Comparison of ENCODE assay signal across 1 cellular context in the genomic region with DNA sequence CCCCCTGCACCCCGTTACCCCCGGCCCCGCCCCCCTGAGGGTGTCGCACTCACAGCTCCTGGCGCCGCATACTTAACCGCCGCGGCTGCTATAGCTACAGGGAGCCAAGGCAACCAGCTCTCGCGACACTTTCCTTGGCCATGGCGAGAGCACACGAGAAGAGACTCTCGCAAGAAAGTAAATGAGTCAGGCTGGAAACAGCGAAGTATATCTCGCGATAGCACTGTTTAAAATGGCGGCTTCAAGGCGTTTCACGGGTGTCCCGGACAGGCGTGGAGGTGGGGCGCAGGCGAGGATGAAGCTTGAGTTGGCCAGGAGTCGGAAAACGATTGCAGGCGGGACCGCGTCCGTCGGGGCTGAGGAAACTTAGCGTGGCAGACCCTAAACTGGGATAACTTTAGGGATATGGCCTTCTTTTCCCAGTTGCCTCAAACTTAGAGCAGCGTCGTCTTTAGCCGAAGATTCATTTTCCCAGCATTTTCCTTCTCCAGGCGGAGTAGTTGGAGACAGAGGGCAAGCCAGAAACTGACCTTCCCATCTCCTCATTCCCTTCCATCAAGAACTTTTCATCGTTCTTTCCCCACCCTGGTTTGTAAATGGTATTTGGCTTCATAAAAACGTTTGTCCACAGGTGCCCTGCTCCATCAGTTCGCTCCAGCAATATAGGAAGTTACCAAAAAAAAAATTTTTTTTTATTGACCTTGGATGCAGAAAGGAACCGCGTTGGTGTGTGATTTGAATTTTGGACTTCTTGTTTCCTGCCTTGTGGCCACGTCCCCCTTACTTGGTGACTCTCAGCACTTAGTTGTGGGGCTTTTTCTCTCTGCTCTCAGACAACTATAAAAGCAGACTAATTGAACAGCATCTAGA.
A peak's percentile ranks its signal among the peaks of the same experiment; 100 is the strongest.
TF ChIP-seq lines count a peak whose summit lies in the region.

No MANE protein-coding gene starts in this region.

TF ChIP-seq in K562, 482 proteins besides CTCF, POLR2A, EP300 and RAD21 (continued from another document and continues in another):
- TF ChIP-seq, protein P1, sequence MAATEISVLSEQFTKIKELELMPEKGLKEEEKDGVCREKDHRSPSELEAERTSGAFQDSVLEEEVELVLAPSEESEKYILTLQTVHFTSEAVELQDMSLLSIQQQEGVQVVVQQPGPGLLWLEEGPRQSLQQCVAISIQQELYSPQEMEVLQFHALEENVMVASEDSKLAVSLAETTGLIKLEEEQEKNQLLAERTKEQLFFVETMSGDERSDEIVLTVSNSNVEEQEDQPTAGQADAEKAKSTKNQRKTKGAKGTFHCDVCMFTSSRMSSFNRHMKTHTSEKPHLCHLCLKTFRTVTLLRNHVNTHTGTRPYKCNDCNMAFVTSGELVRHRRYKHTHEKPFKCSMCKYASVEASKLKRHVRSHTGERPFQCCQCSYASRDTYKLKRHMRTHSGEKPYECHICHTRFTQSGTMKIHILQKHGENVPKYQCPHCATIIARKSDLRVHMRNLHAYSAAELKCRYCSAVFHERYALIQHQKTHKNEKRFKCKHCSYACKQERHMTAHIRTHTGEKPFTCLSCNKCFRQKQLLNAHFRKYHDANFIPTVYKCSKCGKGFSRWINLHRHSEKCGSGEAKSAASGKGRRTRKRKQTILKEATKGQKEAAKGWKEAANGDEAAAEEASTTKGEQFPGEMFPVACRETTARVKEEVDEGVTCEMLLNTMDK (IDR thresholded peaks at IDR 0.05; ENCODE audit: borderline replicate concordance, insufficient read depth, low read depth, low read length, poor library complexity, severe bottlenecking): no peak
- TF ChIP-seq CC2D1A (IDR thresholded peaks at IDR 0.05) (peak; percentile 35; the same call in 1 of the 2 replicates), NCOA4 (IDR thresholded peaks at IDR 0.05; ENCODE audit: partially characterized antibody) (no peak), ERF (CRISPR knock-in tag; IDR thresholded peaks at IDR 0.05) (0 out of 2 replicates have a peak, but pooled peaks have one; percentile 32), ESRRA (IDR thresholded peaks at IDR 0.05; ENCODE audit: borderline replicate concordance, low read depth) (peak; percentile 73), HIVEP1 (CRISPR knock-in tag; IDR thresholded peaks at IDR 0.05) (no peak), NR4A1 (CRISPR knock-in tag; IDR thresholded peaks at IDR 0.05) (0 out of 2 replicates have a peak, but pooled peaks have one; percentile 26), NR4A1 (tag; IDR thresholded peaks at IDR 0.05) (0 out of 2 replicates have a peak, but pooled peaks have one; percentile 48), WHSC1 (IDR thresholded peaks at IDR 0.05; ENCODE audit: low read length) (no peak), NFIC (IDR thresholded peaks at IDR 0.05) (peak; percentile 78), ZBTB7A (IDR thresholded peaks at IDR 0.05; ENCODE audit: borderline replicate concordance, control insufficient read depth, low read depth, low read length) (no peak), YBX1 (IDR thresholded peaks at IDR 0.05) (no peak), SLC30A9 (CRISPR knock-in tag; IDR thresholded peaks at IDR 0.05) (no peak), HCFC1 (IDR thresholded peaks at IDR 0.05; ENCODE audit: low read depth, low read length) (peak; percentile 61), NEUROD1 (IDR thresholded peaks at IDR 0.05; ENCODE audit: borderline replicate concordance, low read depth, low read length, partially characterized antibody) (peak; percentile 99), BMI1 (IDR thresholded peaks at IDR 0.05; ENCODE audit: low read length) (peak; percentile 100), SP1 (CRISPR knock-in tag; IDR thresholded peaks at IDR 0.05) (peak; percentile 35), ETV6 (IDR thresholded peaks at IDR 0.05; ENCODE audit: borderline replicate concordance in 1 of 2, low read depth in 2 of 2, low read length in 1 of 2) (no peak), ETV6 (CRISPR knock-in tag; IDR thresholded peaks at IDR 0.05; ENCODE audit: borderline replicate concordance) (no peak), KDM5B (IDR thresholded peaks at IDR 0.05; ENCODE audit: insufficient replicate concordance, low read depth, low read length) (peak; percentile 96), SMAD1 (IDR thresholded peaks at IDR 0.05; ENCODE audit: low read depth, low read length, partially characterized antibody) (peak; percentile 86), CBX5 (IDR thresholded peaks at IDR 0.05; ENCODE audit: borderline replicate concordance, low read depth) (no peak), MAFG (tag; conservative IDR thresholded peaks at IDR 0.05) (no peak), ZNF707 (CRISPR knock-in tag; conservative IDR thresholded peaks at IDR 0.05) (no peak), FUS (optimal IDR thresholded peaks at IDR 0.05; ENCODE audit: low read depth, low read length) (no peak), NFATC3 (IDR thresholded peaks at IDR 0.05) (no peak; the same call in 1 of the 2 replicates), PHF21A (IDR thresholded peaks at IDR 0.05; ENCODE audit: borderline replicate concordance, low read depth) (no peak), ZNF561 (CRISPR knock-in tag; conservative IDR thresholded peaks at IDR 0.05) (no peak), CBFA2T3 (IDR thresholded peaks at IDR 0.05) (no peak), GTF2E2 (tag; IDR thresholded peaks at IDR 0.05) (peak; percentile 88), SMARCA4 (IDR thresholded peaks at IDR 0.05) (peak; percentile 19; the same call in 1 of the 2 replicates), ZNF436 (CRISPR knock-in tag; IDR thresholded peaks at IDR 0.05) (no peak)
- TF ChIP-seq, protein P2, sequence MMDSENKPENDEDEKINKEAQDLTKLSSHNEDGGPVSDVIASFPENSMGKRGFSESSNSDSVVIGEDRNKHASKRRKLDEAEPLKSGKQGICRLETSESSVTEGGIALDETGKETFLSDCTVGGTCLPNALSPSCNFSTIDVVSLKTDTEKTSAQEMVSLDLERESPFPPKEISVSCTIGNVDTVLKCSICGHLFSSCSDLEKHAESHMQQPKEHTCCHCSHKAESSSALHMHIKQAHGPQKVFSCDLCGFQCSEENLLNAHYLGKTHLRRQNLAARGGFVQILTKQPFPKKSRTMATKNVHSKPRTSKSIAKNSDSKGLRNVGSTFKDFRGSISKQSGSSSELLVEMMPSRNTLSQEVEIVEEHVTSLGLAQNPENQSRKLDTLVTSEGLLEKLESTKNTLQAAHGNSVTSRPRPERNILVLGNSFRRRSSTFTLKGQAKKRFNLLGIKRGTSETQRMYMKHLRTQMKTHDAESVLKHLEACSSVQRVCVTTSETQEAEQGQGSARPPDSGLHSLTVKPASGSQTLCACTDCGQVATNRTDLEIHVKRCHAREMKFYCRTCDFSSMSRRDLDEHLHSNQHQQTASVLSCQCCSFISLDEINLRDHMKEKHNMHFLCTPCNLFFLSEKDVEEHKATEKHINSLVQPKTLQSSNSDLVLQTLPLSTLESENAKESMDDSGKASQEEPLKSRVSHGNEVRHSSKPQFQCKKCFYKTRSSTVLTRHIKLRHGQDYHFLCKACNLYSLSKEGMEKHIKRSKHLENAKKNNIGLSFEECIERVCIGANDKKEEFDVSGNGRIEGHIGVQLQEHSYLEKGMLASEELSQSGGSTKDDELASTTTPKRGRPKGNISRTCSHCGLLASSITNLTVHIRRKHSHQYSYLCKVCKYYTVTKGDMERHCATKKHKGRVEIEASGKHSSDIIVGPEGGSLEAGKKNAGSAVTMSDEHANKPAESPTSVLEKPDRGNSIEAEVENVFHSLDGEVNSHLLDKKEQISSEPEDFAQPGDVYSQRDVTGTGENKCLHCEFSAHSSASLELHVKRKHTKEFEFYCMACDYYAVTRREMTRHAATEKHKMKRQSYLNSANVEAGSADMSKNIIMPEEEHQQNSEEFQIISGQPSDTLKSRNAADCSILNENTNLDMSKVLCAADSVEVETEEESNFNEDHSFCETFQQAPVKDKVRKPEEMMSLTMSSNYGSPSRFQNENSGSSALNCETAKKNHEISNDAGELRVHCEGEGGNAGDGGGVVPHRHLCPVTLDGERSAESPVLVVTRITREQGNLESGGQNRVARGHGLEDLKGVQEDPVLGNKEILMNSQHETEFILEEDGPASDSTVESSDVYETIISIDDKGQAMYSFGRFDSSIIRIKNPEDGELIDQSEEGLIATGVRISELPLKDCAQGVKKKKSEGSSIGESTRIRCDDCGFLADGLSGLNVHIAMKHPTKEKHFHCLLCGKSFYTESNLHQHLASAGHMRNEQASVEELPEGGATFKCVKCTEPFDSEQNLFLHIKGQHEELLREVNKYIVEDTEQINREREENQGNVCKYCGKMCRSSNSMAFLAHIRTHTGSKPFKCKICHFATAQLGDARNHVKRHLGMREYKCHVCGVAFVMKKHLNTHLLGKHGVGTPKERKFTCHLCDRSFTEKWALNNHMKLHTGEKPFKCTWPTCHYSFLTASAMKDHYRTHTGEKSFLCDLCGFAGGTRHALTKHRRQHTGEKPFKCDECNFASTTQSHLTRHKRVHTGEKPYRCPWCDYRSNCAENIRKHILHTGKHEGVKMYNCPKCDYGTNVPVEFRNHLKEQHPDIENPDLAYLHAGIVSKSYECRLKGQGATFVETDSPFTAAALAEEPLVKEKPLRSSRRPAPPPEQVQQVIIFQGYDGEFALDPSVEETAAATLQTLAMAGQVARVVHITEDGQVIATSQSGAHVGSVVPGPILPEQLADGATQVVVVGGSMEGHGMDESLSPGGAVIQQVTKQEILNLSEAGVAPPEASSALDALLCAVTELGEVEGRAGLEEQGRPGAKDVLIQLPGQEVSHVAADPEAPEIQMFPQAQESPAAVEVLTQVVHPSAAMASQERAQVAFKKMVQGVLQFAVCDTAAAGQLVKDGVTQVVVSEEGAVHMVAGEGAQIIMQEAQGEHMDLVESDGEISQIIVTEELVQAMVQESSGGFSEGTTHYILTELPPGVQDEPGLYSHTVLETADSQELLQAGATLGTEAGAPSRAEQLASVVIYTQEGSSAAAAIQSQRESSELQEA (IDR thresholded peaks at IDR 0.05; ENCODE audit: low read depth): no peak
- TF ChIP-seq, protein P3, sequence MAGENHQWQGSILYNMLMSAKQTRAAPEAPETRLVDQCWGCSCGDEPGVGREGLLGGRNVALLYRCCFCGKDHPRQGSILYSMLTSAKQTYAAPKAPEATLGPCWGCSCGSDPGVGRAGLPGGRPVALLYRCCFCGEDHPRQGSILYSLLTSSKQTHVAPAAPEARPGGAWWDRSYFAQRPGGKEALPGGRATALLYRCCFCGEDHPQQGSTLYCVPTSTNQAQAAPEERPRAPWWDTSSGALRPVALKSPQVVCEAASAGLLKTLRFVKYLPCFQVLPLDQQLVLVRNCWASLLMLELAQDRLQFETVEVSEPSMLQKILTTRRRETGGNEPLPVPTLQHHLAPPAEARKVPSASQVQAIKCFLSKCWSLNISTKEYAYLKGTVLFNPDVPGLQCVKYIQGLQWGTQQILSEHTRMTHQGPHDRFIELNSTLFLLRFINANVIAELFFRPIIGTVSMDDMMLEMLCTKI (IDR thresholded peaks at IDR 0.05; ENCODE audit: partially characterized antibody): no peak
- TF ChIP-seq, protein P4, sequence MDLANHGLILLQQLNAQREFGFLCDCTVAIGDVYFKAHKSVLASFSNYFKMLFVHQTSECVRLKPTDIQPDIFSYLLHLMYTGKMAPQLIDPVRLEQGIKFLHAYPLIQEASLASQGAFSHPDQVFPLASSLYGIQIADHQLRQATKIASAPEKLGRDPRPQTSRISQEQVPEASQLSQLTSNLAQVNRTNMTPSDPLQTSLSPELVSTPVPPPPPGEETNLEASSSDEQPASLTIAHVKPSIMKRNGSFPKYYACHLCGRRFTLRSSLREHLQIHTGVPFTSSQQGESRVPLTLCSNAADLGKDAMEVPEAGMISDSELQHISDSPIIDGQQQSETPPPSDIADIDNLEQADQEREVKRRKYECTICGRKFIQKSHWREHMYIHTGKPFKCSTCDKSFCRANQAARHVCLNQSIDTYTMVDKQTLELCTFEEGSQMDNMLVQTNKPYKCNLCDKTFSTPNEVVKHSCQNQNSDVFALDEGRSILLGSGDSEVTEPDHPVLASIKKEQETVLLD (IDR thresholded peaks at IDR 0.05): peak; percentile 94
- TF ChIP-seq, protein P5, sequence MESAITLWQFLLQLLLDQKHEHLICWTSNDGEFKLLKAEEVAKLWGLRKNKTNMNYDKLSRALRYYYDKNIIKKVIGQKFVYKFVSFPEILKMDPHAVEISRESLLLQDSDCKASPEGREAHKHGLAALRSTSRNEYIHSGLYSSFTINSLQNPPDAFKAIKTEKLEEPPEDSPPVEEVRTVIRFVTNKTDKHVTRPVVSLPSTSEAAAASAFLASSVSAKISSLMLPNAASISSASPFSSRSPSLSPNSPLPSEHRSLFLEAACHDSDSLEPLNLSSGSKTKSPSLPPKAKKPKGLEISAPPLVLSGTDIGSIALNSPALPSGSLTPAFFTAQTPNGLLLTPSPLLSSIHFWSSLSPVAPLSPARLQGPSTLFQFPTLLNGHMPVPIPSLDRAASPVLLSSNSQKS (CRISPR knock-in tag; IDR thresholded peaks at IDR 0.05): no peak
- TF ChIP-seq, protein P6, sequence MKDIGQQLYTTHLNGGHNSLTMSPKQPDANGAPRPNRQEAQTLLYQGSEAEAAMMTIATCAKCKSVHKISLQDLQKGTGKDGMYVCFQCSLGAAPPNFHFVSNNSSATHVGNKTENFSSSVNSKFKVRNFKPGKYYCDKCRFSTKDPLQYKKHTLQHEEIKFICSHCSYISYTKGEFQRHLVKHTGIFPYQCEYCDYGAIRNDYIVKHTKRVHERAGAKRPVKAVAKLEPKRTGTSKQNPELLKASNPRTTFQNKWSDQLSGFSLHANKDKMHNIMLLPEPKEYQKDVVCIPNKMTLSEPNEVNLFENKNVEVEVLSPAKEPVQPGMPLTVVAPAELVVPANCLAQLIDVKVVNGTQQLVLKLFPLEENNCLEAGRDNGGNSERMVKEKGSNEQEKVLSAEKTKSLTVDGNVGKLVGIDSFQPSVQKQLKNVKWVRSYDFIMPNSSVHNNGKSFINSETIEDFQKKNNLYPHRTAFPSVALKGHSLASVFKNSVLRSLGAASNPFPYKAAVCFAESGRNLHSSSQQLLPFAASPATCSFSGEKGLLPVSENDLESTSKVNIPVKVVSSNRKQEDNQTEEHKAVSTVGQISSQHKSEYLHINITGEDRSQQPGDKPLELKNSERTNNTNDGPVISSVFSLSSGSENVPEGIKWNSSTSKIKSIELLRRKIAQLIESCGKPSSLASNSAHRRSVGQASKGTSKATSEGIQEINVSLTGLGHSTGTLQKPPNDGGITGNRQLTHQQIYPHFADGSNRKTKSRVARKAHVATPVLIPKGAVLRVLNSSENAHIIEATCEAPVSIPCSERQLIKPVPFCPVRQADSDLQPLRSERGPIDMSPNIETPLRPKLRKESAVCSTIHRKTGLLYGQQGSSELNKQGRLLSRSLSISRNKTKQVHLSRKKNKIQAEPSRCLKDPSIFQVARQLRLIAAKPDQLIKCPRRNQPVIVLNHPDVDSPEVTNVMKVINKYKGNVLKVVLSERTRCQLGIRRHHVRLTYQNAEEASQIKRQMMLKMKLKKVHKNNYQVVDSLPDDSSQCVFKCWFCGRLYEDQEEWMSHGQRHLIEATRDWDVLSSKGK (CRISPR knock-in tag; IDR thresholded peaks at IDR 0.05): no peak
- TF ChIP-seq, protein P7, sequence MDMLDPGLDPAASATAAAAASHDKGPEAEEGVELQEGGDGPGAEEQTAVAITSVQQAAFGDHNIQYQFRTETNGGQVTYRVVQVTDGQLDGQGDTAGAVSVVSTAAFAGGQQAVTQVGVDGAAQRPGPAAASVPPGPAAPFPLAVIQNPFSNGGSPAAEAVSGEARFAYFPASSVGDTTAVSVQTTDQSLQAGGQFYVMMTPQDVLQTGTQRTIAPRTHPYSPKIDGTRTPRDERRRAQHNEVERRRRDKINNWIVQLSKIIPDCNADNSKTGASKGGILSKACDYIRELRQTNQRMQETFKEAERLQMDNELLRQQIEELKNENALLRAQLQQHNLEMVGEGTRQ (CRISPR knock-in tag; IDR thresholded peaks at IDR 0.05): no peak
